ENCODE assay signal across 8 cellular contexts in genomic region chr16:1971678-1972489, GRCh38. TPM values are rescaled to one million over a fixed set of nuclear protein-coding genes. Genes with fewer than 3 reads are reported as not detected.
DNase-seq lines count a peak whose midpoint lies in the region; ATAC-seq, FAIRE-seq and TF ChIP-seq lines count a peak whose summit lies in the region.

Gene TBL3 (plus strand): TSS chr16:1972053. CDS start chr16:1972165, 112 bp downstream.

- no peaks in the 10 kb centered on the region for H3K9me3 ChIP-seq in transverse colon

- peak; percentile 91 for TF ChIP-seq POLR2A in GM12891 (IDR thresholded peaks at IDR 0.05; ENCODE audit: low read depth, low read length)
- peak; percentile 95 for TF ChIP-seq POLR2A in transverse colon (IDR thresholded peaks at IDR 0.05)

- FAIRE-seq in GM12891 (lab: Jason Lieb, UNC), result peak; percentile 100

- ATAC-seq in HG02759 (IDR thresholded peaks at IDR 0.05; ENCODE audit: unreplicated experiment), result peak; percentile 89
- peak; percentile 95 to 97 (median 96) for ATAC-seq in T-cell (replicated peaks in 1 of 4)

- no peaks in the 10 kb centered on the region for H3K27me3 ChIP-seq in transverse colon

- H3K4me3 ChIP-seq in transverse colon, result peak within 1 kb of the TSS; percentile 63 to 98 (median 92)

- POLR2A ChIA-PET in T-cell (lab: Charles Lee), result no interaction called here

- H3K27ac Mint-ChIP-seq in T-cell, result peak within 1 kb of the TSS; percentile 99 to 100

- in situ Hi-C loops in transverse colon (cut with MboI; ENCODE audit: low pct_ligation_motif_present in 1 of 4, low pct_unique_long_range_greater_than_20kb in 1 of 4, low sequenced_read_pairs in 3 of 4), result no loop called here

- no peaks in the 10 kb centered on the region for H3K9me3 Mint-ChIP-seq in T-cell

- DNase-seq in GM12891 (ENCODE audit: insufficient read length, low spot score), result peak; percentile 99
- DNase-seq in NCI-H1417 (lab: John Stamatoyannopoulos, UW), result peak; percentile 94 to 99 (median 96)
- peak; percentile 92 to 98 (median 95) for DNase-seq in T-cell
- DNase-seq in cardiac septum (ENCODE audit: low spot score), result peak; percentile 96
- peak; percentile 87 for DNase-seq in pons (ENCODE audit: low spot score)
- peak; percentile 95 for DNase-seq in transverse colon

- H3K36me3 ChIP-seq in transverse colon, result peaks cover 0 to 9% (median 2%) of the 10 kb centered on the region in 4 donors

- H3K4me1 ChIP-seq in transverse colon, result peaks cover 11 to 23% (median 20%) of the 10 kb centered on the region in 4 donors

- 0 to 1% (median 0%) methylated on average over 81 to 87 of the region's 87 CpGs for WGBS in adipose tissue, 3 donors
- WGBS in transverse colon (ENCODE audit: low coverage in 1 of 2), 2 donors, result 0% methylated on average over 74 of the region's 87 CpGs; no CpG with 5 or more reads in 1 of the 2 donors

- CTCF ChIA-PET in T-cell (lab: Charles Lee), result interaction anchor here in 1 of 2 donors (1.0 kb wide), 1 partner anchor 13 kb away, joined by 4 read pairs; the partner anchor contains the start of gene NDUFB10

- H3K4me3 Mint-ChIP-seq in T-cell, result peak within 1 kb of the TSS; percentile 92 to 99 (median 95)

- TF ChIP-seq CTCF in transverse colon (IDR thresholded peaks at IDR 0.05), result peak in 1 of 5 experiments; percentile 17

- H3K27ac ChIP-seq in adipose tissue (ENCODE audit: low read depth, low read length), result peak within 1 kb of the TSS; percentile 11
- peak within 1 kb of the TSS; percentile 90 to 99 (median 94) for H3K27ac ChIP-seq in transverse colon

- H3K4me1 Mint-ChIP-seq in T-cell, result peaks cover 18 to 23% (median 21%) of the 10 kb centered on the region in 3 donors

- peaks cover 16% of the 10 kb centered on the region for H3K36me3 Mint-ChIP-seq in T-cell

- peaks cover 0 to 4% of the 10 kb centered on the region in 2 donors for H3K27me3 Mint-ChIP-seq in T-cell

- intact Hi-C loops in cardiac septum (cut with DNase I) (no loop called here), transverse colon (cut with DNase I; ENCODE audit: low total_unique reads) (no loop called here)

- no peak for TF ChIP-seq EP300 in transverse colon (IDR thresholded peaks at IDR 0.05; ENCODE audit: low read depth)

TF ChIP-seq in GM12891, 5 proteins besides CTCF, POLR2A, EP300 and RAD21:
- TF ChIP-seq SPI1 (IDR thresholded peaks at IDR 0.05; ENCODE audit: low read depth, low read length) (peak; percentile 49), TAF1 (IDR thresholded peaks at IDR 0.05; ENCODE audit: low read depth, low read length) (peak; percentile 77), POU2F2 (IDR thresholded peaks at IDR 0.05; ENCODE audit: low read depth, low read length) (peak; percentile 56; the same call in 1 of the 2 replicates), POLR2AphosphoS5 (IDR thresholded peaks at IDR 0.05; ENCODE audit: low read depth, low read length) (peak; percentile 92), PAX5 (IDR thresholded peaks at IDR 0.05; ENCODE audit: insufficient read depth, low read length, severe bottlenecking) (peak; percentile 75)

RNA-seq across cellular contexts. Expression of gene TBL3, which starts in this region (rescaled TPM):
- 28.8 TPM for polyA plus RNA-seq in GM12891 (2012; ENCODE audit: low read depth, missing spikeins)
- total RNA-seq in T-cell (10 to 100 TPM; 21.1 to 45.6 (median 36.9) TPM), cardiac septum (18.3 TPM), transverse colon (10 to 100 TPM; 23.2 to 31.0 (median 28.2) TPM)
- 10 to 100 TPM; 30.5 to 41.8 (median 41.6) TPM for polyA plus RNA-seq in adipose tissue

Comparison
In these comparisons a context has a peak if more than half of its experiments do, and no peak if none do; other contexts are left out.
1. Peak in every context shown above with its lines: DNase-seq, ATAC-seq, H3K4me3 ChIP-seq and H3K27ac ChIP-seq.